20 cellular contexts compared by ENCODE assay signal in genomic region chr11:73461844-73462435, GRCh38.
DNase-seq lines count a peak whose midpoint lies in the region; ATAC-seq and TF ChIP-seq lines count a peak whose summit lies in the region.
"Had no signal": no experiment of that assay in that cellular context is flagged by ENCODE, and none has a peak within 500 bp of the region (broad histone marks: within the 10 kb centered on the region; RNA-seq: fewer than 3 reads in every experiment).

No MANE protein-coding gene starts in this region.

- no peaks in the 10 kb centered on the region for H3K36me3 ChIP-seq in adipocyte (ENCODE audit: control insufficient read depth, insufficient read depth, low read length, severe bottlenecking)
- H3K36me3 ChIP-seq: adrenal gland, cardiac muscle cell, sigmoid colon had no signal

- peak overlapping the region; percentile 7 for H3K4me3 Mint-ChIP-seq in osteocyte (ENCODE audit: unreplicated experiment)
- H3K4me3 Mint-ChIP-seq: activated B cell treated with CpG ODN at 0.5 μM for 24 hours; activated T-helper 17 cell treated with anti-CD3 and anti-CD28 coated beads, Interleukin-2, amount 50 U/mL, for 72 hours; T-helper 17 cell had no signal

- H3K4me1 ChIP-seq in adipocyte (ENCODE audit: control insufficient read depth, insufficient read depth, low read length) = peaks cover 57% of the 10 kb centered on the region
- H3K4me1 ChIP-seq: Caco-2 had no signal

- TF ChIP-seq CTCF in NB4 (IDR thresholded peaks at IDR 0.05; ENCODE audit: low read depth, low read length) = no peak
- TF ChIP-seq CTCF in osteocyte (IDR thresholded peaks at IDR 0.05) = no peak

- no peaks in the 10 kb centered on the region for H3K27me3 ChIP-seq in adipocyte (replicated peaks; ENCODE audit: control insufficient read depth, insufficient read depth, low read length)
- H3K27me3 ChIP-seq: adrenal gland, cardiac muscle cell, sigmoid colon had no signal

- no peak overlapping the region for H3K9ac ChIP-seq in adipocyte (ENCODE audit: low read length)

- ATAC-seq in HG03342 (IDR thresholded peaks at IDR 0.05; ENCODE audit: unreplicated experiment) (no peak), GM21360 (IDR thresholded peaks at IDR 0.05; ENCODE audit: unreplicated experiment) (no peak)
- ATAC-seq: activated T-helper 17 cell treated with anti-CD3 and anti-CD28 coated beads, Interleukin-2, amount 50 U/mL, for 72 hours; T-helper 17 cell had no signal

- TF ChIP-seq POLR2A in NB4 (IDR thresholded peaks at IDR 0.05; ENCODE audit: extremely low read depth, insufficient read length) = no peak

- no peaks in the 10 kb centered on the region for H3K9me3 ChIP-seq in adipocyte (ENCODE audit: control insufficient read depth, low read length)
- H3K9me3 ChIP-seq: adrenal gland, Caco-2, sigmoid colon had no signal

- DNase-seq in GDM1 (lab: John Stamatoyannopoulos, UW) (peak; percentile 8), NB4 (ENCODE audit: low read depth) (peak; percentile 81), adipocyte (ENCODE audit: low read depth) (no peak), osteocyte (ENCODE audit: extremely low spot score, unreplicated experiment) (no peak), NCI-H2171 treated with DMSO at 0.1 percent for 48 hours (lab: John Stamatoyannopoulos, UW) (no peak), GF-D8 (lab: John Stamatoyannopoulos, UW) (no peak)
- DNase-seq: activated B cell treated with CpG ODN at 0.5 μM for 24 hours; adrenal gland; Caco-2; hippocampal formation; NCI-H2081; NCI-H526; sigmoid colon; stimulated activated CD4-positive, alpha-beta T cell treated with anti-CD3 and anti-CD28 coated beads, Interleukin-2, amount 100 ng/mL, for 48 hours; substantia nigra; T-helper 17 cell had no signal

- no peaks in the 10 kb centered on the region for H3K9me3 Mint-ChIP-seq in osteocyte (ENCODE audit: unreplicated experiment)
- H3K9me3 Mint-ChIP-seq: activated B cell treated with CpG ODN at 0.5 μM for 24 hours; activated T-helper 17 cell treated with anti-CD3 and anti-CD28 coated beads, Interleukin-2, amount 50 U/mL, for 72 hours had no signal

- peaks cover 25% of the 10 kb centered on the region for H3K4me1 Mint-ChIP-seq in osteocyte (ENCODE audit: unreplicated experiment)
- H3K4me1 Mint-ChIP-seq: activated T-helper 17 cell treated with anti-CD3 and anti-CD28 coated beads, Interleukin-2, amount 50 U/mL, for 72 hours had no signal

- H3K27ac Mint-ChIP-seq in osteocyte (ENCODE audit: unreplicated experiment) = peak overlapping the region; percentile 55
- H3K27ac Mint-ChIP-seq: activated B cell treated with CpG ODN at 0.5 μM for 24 hours; activated T-helper 17 cell treated with anti-CD3 and anti-CD28 coated beads, Interleukin-2, amount 50 U/mL, for 72 hours; T-helper 17 cell had no signal

- peaks cover 7% of the 10 kb centered on the region for H3K36me3 Mint-ChIP-seq in osteocyte (ENCODE audit: unreplicated experiment)

- peak overlapping the region; percentile 18 for H3K4me3 ChIP-seq in NB4 (ENCODE audit: low read depth, low read length)
- H3K4me3 ChIP-seq in adipocyte (ENCODE audit: low read length) = peak overlapping the region; percentile 34
- H3K4me3 ChIP-seq: adrenal gland, cardiac muscle cell, sigmoid colon had no signal

- no peaks in the 10 kb centered on the region for H3K27me3 Mint-ChIP-seq in osteocyte (ENCODE audit: unreplicated experiment)
- H3K27me3 Mint-ChIP-seq: activated B cell treated with CpG ODN at 0.5 μM for 24 hours; activated T-helper 17 cell treated with anti-CD3 and anti-CD28 coated beads, Interleukin-2, amount 50 U/mL, for 72 hours; T-helper 17 cell had no signal

Comparison
In these comparisons a context has a peak if more than half of its experiments do, and no peak if none do; other contexts are left out.
1. DNase-seq: peak in GDM1 (single experiment) and NB4 (single experiment); none in adipocyte (single experiment), osteocyte (single experiment), NCI-H2171 treated with DMSO at 0.1 percent for 48 hours (single experiment) and GF-D8 (single experiment).